ENCODE assay signal across 22 cellular contexts in the genomic region with DNA sequence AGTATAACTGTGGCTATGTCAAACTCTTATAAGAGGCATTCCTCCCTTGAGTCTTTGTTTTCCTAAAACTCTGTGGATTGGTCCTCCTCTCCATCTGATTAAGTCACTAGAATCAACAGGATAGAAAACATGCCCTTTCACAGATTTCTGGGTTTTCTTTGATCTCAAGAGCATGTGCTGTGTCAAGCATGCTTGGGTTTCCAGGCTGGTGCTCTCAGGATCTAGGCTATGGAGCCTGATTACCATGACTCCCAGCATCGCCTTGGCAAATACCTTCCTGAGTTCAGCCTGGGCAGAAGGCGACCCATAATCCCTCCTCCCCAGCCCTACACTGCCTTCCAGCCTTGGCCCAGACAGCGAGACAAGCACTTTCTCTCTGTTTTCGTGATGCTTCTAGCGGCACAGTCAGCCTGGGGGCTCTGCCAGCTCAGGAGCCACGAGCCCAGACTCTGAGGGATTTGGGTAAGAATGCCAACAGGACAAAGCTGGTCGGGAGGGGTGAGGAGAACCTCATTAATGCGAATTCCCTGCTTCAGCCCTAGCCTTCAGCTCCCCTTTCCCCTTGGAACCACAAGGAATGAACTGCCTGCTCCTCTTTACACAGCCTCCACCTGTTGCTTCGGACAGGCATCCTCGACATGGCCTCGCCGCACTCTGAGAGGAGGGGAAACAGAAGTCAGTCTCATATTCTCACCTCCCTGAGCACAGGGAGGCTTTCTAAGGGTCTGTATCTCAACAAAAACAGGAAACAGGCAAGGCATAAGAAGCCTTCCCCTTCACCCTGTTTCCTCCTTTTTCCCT.
A peak's percentile ranks its signal among the peaks of the same experiment; 100 is the strongest.
DNase-seq lines count a peak whose midpoint lies in the region; ATAC-seq and TF ChIP-seq lines count a peak whose summit lies in the region.
"Had no signal": no experiment of that assay in that cellular context is flagged by ENCODE, and none has a peak within 500 bp of the region (broad histone marks: within the 10 kb centered on the region; RNA-seq: fewer than 3 reads in every experiment).

No MANE protein-coding gene starts in this region.

- H2BK12ac ChIP-seq in neuronal stem cell (ENCODE audit: low read length), result no peak overlapping the region

- H3K14ac ChIP-seq in neuronal stem cell (ENCODE audit: low read length), result no peak overlapping the region

- TF ChIP-seq POLR2A in HCT116 (IDR thresholded peaks at IDR 0.05; ENCODE audit: borderline replicate concordance, extremely low read depth, insufficient read depth, insufficient read length), result no peak

- RAD21 ChIA-PET in HCT116 (lab: Charles Lee; ENCODE audit: low non-redundant PET in 1 of 2, low total read pairs in 2 of 2, uncharacterized antibody in 2 of 2, unreplicated experiment in 2 of 2), result no interaction called here

- H3K9ac ChIP-seq in HCT116 (ENCODE audit: low read length) (peak overlapping the region; percentile 5; the same call in 1 of the 2 replicates), neuronal stem cell (ENCODE audit: low read depth, low read length, poor library complexity) (no peak overlapping the region)

- H3K4me1 ChIP-seq in HCT116 (ENCODE audit: control insufficient read depth in 1 of 2, insufficient read depth in 2 of 2, low read length in 2 of 2), result peaks cover 52 to 94% of the 10 kb centered on the region in 2 experiments
- peaks cover 11 to 19% of the 10 kb centered on the region in 2 donors for H3K4me1 ChIP-seq in neuronal stem cell (ENCODE audit: control insufficient read depth in 2 of 2, insufficient read depth in 1 of 2, low read depth in 1 of 2, low read length in 2 of 2)
- peaks cover 0 to 8% of the 10 kb centered on the region in 2 donors for H3K4me1 ChIP-seq in ascending aorta
- H3K4me1 ChIP-seq: A549 had no signal

- POLR2A ChIA-PET in HCT116 (lab: Charles Lee), result no interaction called here
- POLR2A ChIA-PET in WTC11 (lab: Charles Lee), result no interaction called here

- no peak overlapping the region for H3K4ac ChIP-seq in neuronal stem cell (ENCODE audit: low read length)

- H3K18ac ChIP-seq in neuronal stem cell (ENCODE audit: low read length), result peak overlapping the region; percentile 35

- DNase-seq in HCT116 (ENCODE audit: low read depth, low spot score) (no peak), WTC11 (ENCODE audit: low spot score) (no peak), islet precursor cell (peak; percentile 50), neuronal stem cell (ENCODE audit: low spot score) (no peak), DMS153 treated with DMSO at 0.1 percent for 48 hours (lab: John Stamatoyannopoulos, UW; ENCODE audit: unreplicated experiment) (no peak), ascending aorta (ENCODE audit: low spot score in 2 of 2) (no peak), iPS-NIHi11 (ENCODE audit: low spot score) (no peak)
- DNase-seq: CD4-positive, alpha-beta memory T cell; DMS153; Kasumi-1; MG63; NCI-H1048; NCI-H1436 treated with DMSO at 0.1 percent for 48 hours; NCI-H2029 treated with DMSO at 0.1 percent for 48 hours; NCI-H2171; NCI-H446; NCI-H69; NK-92 treated with Interleukin-12 subunit alpha and Interleukin-12 subunit beta, amount 100 ng/mL, for 24 hours; SHP77 had no signal

- no peak overlapping the region for H2BK120ac ChIP-seq in neuronal stem cell (ENCODE audit: low read depth, low read length)

- no peak overlapping the region for H3K4me3 ChIP-seq in HCT116 (replicated peaks in 1 of 2; ENCODE audit: low read depth in 1 of 2, low read length in 2 of 2)
- H3K4me3 ChIP-seq in neuronal stem cell (ENCODE audit: low read length in 2 of 2), result no peak overlapping the region
- H3K4me3 ChIP-seq in ascending aorta, result no peak overlapping the region
- H3K4me3 ChIP-seq: A549, MG63, SK-N-MC had no signal

- no CpG with 5 or more reads among the region's 12 CpGs for WGBS in neuronal stem cell (ENCODE audit: extremely low coverage in 2 of 2, insufficient read length in 2 of 2, insufficient replicate concordance in 1 of 2), 2 donors

- peak overlapping the region; percentile 31 for H3K27ac ChIP-seq in HCT116 (ENCODE audit: low read depth, low read length)
- no peak overlapping the region for H3K27ac ChIP-seq in neuronal stem cell (replicated peaks; ENCODE audit: low read length)
- no peak overlapping the region for H3K27ac ChIP-seq in ascending aorta
- H3K27ac ChIP-seq: A549, SK-N-MC had no signal

- H3K4me2 ChIP-seq in HCT116 (ENCODE audit: low read length) (no peak overlapping the region), neuronal stem cell (ENCODE audit: insufficient read depth, low read length, poor library complexity, severe bottlenecking) (no peak overlapping the region)
- H3K4me2 ChIP-seq: A549 had no signal

- CTCF ChIA-PET in HCT116 (lab: Charles Lee), result no interaction called here
- CTCF ChIA-PET in WTC11 (lab: Charles Lee), result no interaction called here

- no peak overlapping the region for H4K91ac ChIP-seq in neuronal stem cell (ENCODE audit: low read depth, low read length, poor library complexity)

- no peak overlapping the region for H2AFZ ChIP-seq in HCT116 (ENCODE audit: low read depth, low read length, poor library complexity, severe bottlenecking)
- peak overlapping the region; percentile 5 for H2AFZ ChIP-seq in neuronal stem cell (ENCODE audit: low read length)

- no peaks in the 10 kb centered on the region for H3K9me2 ChIP-seq in HCT116 (ENCODE audit: insufficient read depth)

- H3K4me1 Mint-ChIP-seq in WTC11, result peaks cover 9% of the 10 kb centered on the region
- H3K4me1 Mint-ChIP-seq: CD4-positive, alpha-beta memory T cell had no signal

- ATAC-seq in HCT116 (no peak), WTC11 (peak; percentile 37), GM21423 (IDR thresholded peaks at IDR 0.05; ENCODE audit: unreplicated experiment) (no peak)
- ATAC-seq: A549 had no signal

- H3K23ac ChIP-seq in neuronal stem cell (ENCODE audit: low read depth, low read length, poor library complexity), result no peak overlapping the region

- H3K9me3 ChIP-seq in HCT116 (ENCODE audit: control insufficient read depth in 1 of 2, insufficient read depth in 1 of 2, low read depth in 1 of 2, low read length in 2 of 2), result no peaks in the 10 kb centered on the region
- H3K9me3 ChIP-seq in neuronal stem cell (replicated peaks in 1 of 2; ENCODE audit: control insufficient read depth in 2 of 2, insufficient read depth in 1 of 2, low read depth in 1 of 2, low read length in 2 of 2), result no peaks in the 10 kb centered on the region
- H3K9me3 ChIP-seq in ascending aorta, result no peaks in the 10 kb centered on the region
- H3K9me3 ChIP-seq: A549, MG63 had no signal

- H3K4me3 Mint-ChIP-seq in WTC11, result no peak overlapping the region
- H3K4me3 Mint-ChIP-seq: CD4-positive, alpha-beta memory T cell had no signal

- no peaks in the 10 kb centered on the region for H3K79me2 ChIP-seq in HCT116 (ENCODE audit: insufficient read depth, low read length)

- H3K27me3 ChIP-seq in HCT116 (ENCODE audit: insufficient read depth, low read length) (no peaks in the 10 kb centered on the region), neuronal stem cell (ENCODE audit: control insufficient read depth in 3 of 3, insufficient read depth in 3 of 3, low read depth in 1 of 3, low read length in 3 of 3) (no peaks in the 10 kb centered on the region), ascending aorta (no peaks in the 10 kb centered on the region)
- H3K27me3 ChIP-seq: MG63 had no signal

- H3K36me3 ChIP-seq in HCT116 (ENCODE audit: control insufficient read depth in 1 of 2, insufficient read depth in 2 of 2, low read length in 2 of 2), result no peaks in the 10 kb centered on the region
- H3K36me3 ChIP-seq in neuronal stem cell (replicated peaks in 1 of 2; ENCODE audit: control insufficient read depth in 2 of 2, insufficient read depth in 2 of 2, low read length in 2 of 2), result no peaks in the 10 kb centered on the region
- no peaks in the 10 kb centered on the region for H3K36me3 ChIP-seq in ascending aorta
- H3K36me3 ChIP-seq: MG63 had no signal

- no TSS peak for BruUV-seq in HCT116 (replicated peaks; lab: Mats Ljungman, UMichigan)

- H4K8ac ChIP-seq in neuronal stem cell (ENCODE audit: low read depth, low read length), result no peak overlapping the region

- no peaks in the 10 kb centered on the region for H3K36me3 Mint-ChIP-seq in WTC11
- H3K36me3 Mint-ChIP-seq: CD4-positive, alpha-beta memory T cell had no signal

- H2BK15ac ChIP-seq in neuronal stem cell (ENCODE audit: low read length), result no peak overlapping the region

- no peak overlapping the region for H3K27ac Mint-ChIP-seq in WTC11

- no peak for TF ChIP-seq CTCF in HCT116 (IDR thresholded peaks at IDR 0.05 in 2 of 3, conservative IDR thresholded peaks at IDR 0.05 in 1 of 3; ENCODE audit: borderline replicate concordance in 1 of 3, insufficient read depth in 1 of 3, low read depth in 2 of 3, low read length in 2 of 3)
- TF ChIP-seq CTCF in WTC11 (IDR thresholded peaks at IDR 0.05), result no peak
- no peak for TF ChIP-seq CTCF in ascending aorta (IDR thresholded peaks at IDR 0.05)

- H3K27me3 Mint-ChIP-seq in WTC11 (ENCODE audit: low read depth), result peaks cover 14% of the 10 kb centered on the region; the same call in 1 of the 2 replicates
- H3K27me3 Mint-ChIP-seq: CD4-positive, alpha-beta memory T cell had no signal

- intact Hi-C loops in HCT116 (cut with micrococcal nuclease) (no loop called here), ascending aorta (cut with DNase I) (no loop called here)

- H3K9me3 Mint-ChIP-seq in WTC11, result no peaks in the 10 kb centered on the region

- no peak overlapping the region for H2BK5ac ChIP-seq in neuronal stem cell (ENCODE audit: low read length)

- TF ChIP-seq RAD21 in HCT116 (IDR thresholded peaks at IDR 0.05; ENCODE audit: low read depth), result no peak

- H2AK5ac ChIP-seq in neuronal stem cell (ENCODE audit: low read depth, low read length), result no peak overlapping the region

- H3K79me1 ChIP-seq in neuronal stem cell (ENCODE audit: low read depth, low read length), result no peaks in the 10 kb centered on the region

- H4K20me1 ChIP-seq in HCT116 (ENCODE audit: insufficient read depth), result no peaks in the 10 kb centered on the region

TF ChIP-seq in HCT116, 20 proteins besides CTCF, POLR2A, EP300 and RAD21:
- TF ChIP-seq SIN3A (IDR thresholded peaks at IDR 0.05; ENCODE audit: low read depth) (no peak), SP1 (IDR thresholded peaks at IDR 0.05; ENCODE audit: low read depth) (no peak), TCF7L2 (IDR thresholded peaks at IDR 0.05; ENCODE audit: borderline replicate concordance, extremely low read depth, insufficient read depth, insufficient read length) (peak; percentile 66)

TF ChIP-seq in WTC11, 78 proteins besides CTCF, POLR2A, EP300 and RAD21 (continues in another document):
- TF ChIP-seq, protein P1, sequence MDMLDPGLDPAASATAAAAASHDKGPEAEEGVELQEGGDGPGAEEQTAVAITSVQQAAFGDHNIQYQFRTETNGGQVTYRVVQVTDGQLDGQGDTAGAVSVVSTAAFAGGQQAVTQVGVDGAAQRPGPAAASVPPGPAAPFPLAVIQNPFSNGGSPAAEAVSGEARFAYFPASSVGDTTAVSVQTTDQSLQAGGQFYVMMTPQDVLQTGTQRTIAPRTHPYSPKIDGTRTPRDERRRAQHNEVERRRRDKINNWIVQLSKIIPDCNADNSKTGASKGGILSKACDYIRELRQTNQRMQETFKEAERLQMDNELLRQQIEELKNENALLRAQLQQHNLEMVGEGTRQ (CRISPR knock-in tag; IDR thresholded peaks at IDR 0.05), result no peak
- TF ChIP-seq, protein P2, sequence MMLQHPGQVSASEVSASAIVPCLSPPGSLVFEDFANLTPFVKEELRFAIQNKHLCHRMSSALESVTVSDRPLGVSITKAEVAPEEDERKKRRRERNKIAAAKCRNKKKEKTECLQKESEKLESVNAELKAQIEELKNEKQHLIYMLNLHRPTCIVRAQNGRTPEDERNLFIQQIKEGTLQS (CRISPR knock-in tag; conservative IDR thresholded peaks at IDR 0.05), result no peak
- no peak for TF ChIP-seq ZNF423 (CRISPR knock-in tag; IDR thresholded peaks at IDR 0.05)
